ENCODE assay signal across 8 cellular contexts in the genomic region with DNA sequence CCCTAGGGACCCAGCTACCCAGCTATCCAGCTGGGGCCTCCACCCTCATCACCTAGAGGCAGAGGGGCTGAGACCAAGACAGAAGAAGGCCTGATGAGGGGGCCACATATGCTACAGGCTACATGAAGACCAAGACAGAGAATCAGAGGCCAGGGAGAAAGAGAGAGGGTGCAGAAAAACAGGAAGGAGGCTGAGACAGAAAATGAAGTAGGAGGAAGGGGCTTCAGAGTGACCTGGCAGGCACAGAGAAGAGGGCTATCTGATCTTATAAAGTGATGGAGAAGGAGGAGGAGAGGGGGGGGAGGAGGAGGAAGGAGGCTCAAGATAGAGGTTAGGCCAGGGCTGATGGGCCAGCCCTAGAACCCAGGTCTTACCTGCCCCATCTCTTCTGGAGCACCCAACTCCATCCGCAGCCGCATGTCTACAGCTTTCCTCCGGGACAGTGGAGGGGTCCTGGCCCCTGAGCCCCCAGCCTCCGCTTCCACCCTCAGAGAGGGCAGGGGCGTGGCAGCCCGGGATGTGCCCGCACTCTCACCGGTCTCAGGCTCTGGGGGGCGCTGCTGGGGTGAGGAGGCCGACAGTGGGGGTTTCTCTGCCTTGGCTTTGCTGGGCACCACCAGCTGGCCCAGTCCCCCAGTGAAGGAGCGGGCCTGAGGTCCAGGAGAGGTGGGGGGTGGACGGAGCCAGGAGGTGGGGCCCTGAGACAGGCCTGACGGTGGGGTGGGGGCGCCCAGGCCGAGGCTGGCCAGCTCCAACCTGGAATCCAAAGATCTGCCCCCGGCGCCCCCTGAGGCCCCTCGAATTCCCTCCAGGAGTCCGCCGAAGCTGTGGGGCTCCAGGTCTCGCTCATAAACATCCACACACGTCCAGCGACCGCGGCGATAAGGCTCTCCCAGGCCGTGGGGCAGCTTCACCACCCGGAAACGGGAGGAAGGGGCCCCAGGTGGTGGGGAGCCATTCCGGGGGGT. TPM values are rescaled to one million over a fixed set of nuclear protein-coding genes. Genes with fewer than 3 reads are reported as not detected.
DNase-seq lines count a peak whose midpoint lies in the region; ATAC-seq and TF ChIP-seq lines count a peak whose summit lies in the region.

No MANE protein-coding gene starts in this region.

- DNase-seq in activated CD4-positive, alpha-beta T cell treated with anti-CD3 and anti-CD28 coated beads for 48 hours: peak; percentile 70
- DNase-seq in activated CD4-positive, alpha-beta T cell treated with anti-CD3 and anti-CD28 coated beads for 4 hours: no peak
- peak; percentile 66 for DNase-seq in activated T-cell treated with anti-CD3 and anti-CD28 coated beads, Interleukin-2, amount 50 U/mL, for 24 hours
- DNase-seq in foreskin keratinocyte: no peak
- no peak for DNase-seq in SHP77 treated with DMSO at 0.1 percent for 48 hours (lab: John Stamatoyannopoulos, UW)

- H3K27ac Mint-ChIP-seq in activated T-cell treated with anti-CD3 and anti-CD28 coated beads, Interleukin-2, amount 50 U/mL, for 24 hours: peak overlapping the region; percentile 96

- no peaks in the 10 kb centered on the region for H3K27me3 Mint-ChIP-seq in activated T-cell treated with anti-CD3 and anti-CD28 coated beads, Interleukin-2, amount 50 U/mL, for 24 hours

- no peak overlapping the region for H3K27ac ChIP-seq in foreskin keratinocyte
- H3K27ac ChIP-seq in skin epidermis: peak overlapping the region; percentile 54 to 100 (median 93)

- peaks cover 11% of the 10 kb centered on the region for H3K4me1 ChIP-seq in foreskin keratinocyte

- ATAC-seq in foreskin keratinocyte: peak; percentile 2
- ATAC-seq in GM18858 (IDR thresholded peaks at IDR 0.05; ENCODE audit: unreplicated experiment): no peak
- ATAC-seq in GM21529 (IDR thresholded peaks at IDR 0.05; ENCODE audit: unreplicated experiment): no peak

- H3K36me3 Mint-ChIP-seq in activated T-cell treated with anti-CD3 and anti-CD28 coated beads, Interleukin-2, amount 50 U/mL, for 24 hours (ENCODE audit: low read depth): peaks cover 58% of the 10 kb centered on the region

- no peaks in the 10 kb centered on the region for H3K9me3 Mint-ChIP-seq in activated T-cell treated with anti-CD3 and anti-CD28 coated beads, Interleukin-2, amount 50 U/mL, for 24 hours

- peak overlapping the region; percentile 93 for H3K4me3 Mint-ChIP-seq in activated T-cell treated with anti-CD3 and anti-CD28 coated beads, Interleukin-2, amount 50 U/mL, for 24 hours

- peak overlapping the region; percentile 61 to 99 (median 99) for H3K4me3 ChIP-seq in skin epidermis

- TF ChIP-seq CTCF in foreskin keratinocyte (conservative IDR thresholded peaks at IDR 0.05): peak; percentile 60

- no peaks in the 10 kb centered on the region for H3K27me3 ChIP-seq in foreskin keratinocyte

- H3K4me1 Mint-ChIP-seq in activated T-cell treated with anti-CD3 and anti-CD28 coated beads, Interleukin-2, amount 50 U/mL, for 24 hours (ENCODE audit: low read depth): peaks cover 46% of the 10 kb centered on the region

RNA-seq across cellular contexts. Expression of gene TSC22D4, which starts 1.8 kb away (rescaled TPM):
- 37.8 and 44.4 TPM in 2 replicates for total RNA-seq in foreskin keratinocyte
- 42.9 and 52.7 TPM in 2 replicates for polyA plus RNA-seq in foreskin keratinocyte

RNA-seq across cellular contexts. Expression of gene NYAP1, which starts 6.5 kb away (rescaled TPM):
- total RNA-seq in foreskin keratinocyte: 1.9 and 2.4 TPM in 2 replicates
- 1.3 and 1.4 TPM in 2 replicates for polyA plus RNA-seq in foreskin keratinocyte

RNA-seq across cellular contexts. Expression of gene SPACDR, which starts 13.1 kb away (rescaled TPM):
- 0.28 and 0.54 TPM in 2 replicates for total RNA-seq in foreskin keratinocyte
- 0.77 and 1.1 TPM in 2 replicates for polyA plus RNA-seq in foreskin keratinocyte

RNA-seq across cellular contexts. Expression of gene PPP1R35, which starts 40.9 kb away (rescaled TPM):
- 28.4 and 32.3 TPM in 2 replicates for total RNA-seq in foreskin keratinocyte
- polyA plus RNA-seq in foreskin keratinocyte: 45.8 and 52.1 TPM in 2 replicates

RNA-seq across cellular contexts. Expression of gene MEPCE, which starts 47.6 kb away (rescaled TPM):
- 27.6 and 34.1 TPM in 2 replicates for total RNA-seq in foreskin keratinocyte
- polyA plus RNA-seq in foreskin keratinocyte: 28.2 and 33.5 TPM in 2 replicates

Comparison
In these comparisons a context has a peak if more than half of its experiments do, and no peak if none do; other contexts are left out.
1. DNase-seq: peak in activated CD4-positive, alpha-beta T cell treated with anti-CD3 and anti-CD28 coated beads for 48 hours (single experiment) and activated T-cell treated with anti-CD3 and anti-CD28 coated beads, Interleukin-2, amount 50 U/mL, for 24 hours (single experiment); none in activated CD4-positive, alpha-beta T cell treated with anti-CD3 and anti-CD28 coated beads for 4 hours (0 of 2), foreskin keratinocyte (0 of 2) and SHP77 treated with DMSO at 0.1 percent for 48 hours (single experiment).